ENCODE assay signal across 8 cellular contexts in the genomic region with DNA sequence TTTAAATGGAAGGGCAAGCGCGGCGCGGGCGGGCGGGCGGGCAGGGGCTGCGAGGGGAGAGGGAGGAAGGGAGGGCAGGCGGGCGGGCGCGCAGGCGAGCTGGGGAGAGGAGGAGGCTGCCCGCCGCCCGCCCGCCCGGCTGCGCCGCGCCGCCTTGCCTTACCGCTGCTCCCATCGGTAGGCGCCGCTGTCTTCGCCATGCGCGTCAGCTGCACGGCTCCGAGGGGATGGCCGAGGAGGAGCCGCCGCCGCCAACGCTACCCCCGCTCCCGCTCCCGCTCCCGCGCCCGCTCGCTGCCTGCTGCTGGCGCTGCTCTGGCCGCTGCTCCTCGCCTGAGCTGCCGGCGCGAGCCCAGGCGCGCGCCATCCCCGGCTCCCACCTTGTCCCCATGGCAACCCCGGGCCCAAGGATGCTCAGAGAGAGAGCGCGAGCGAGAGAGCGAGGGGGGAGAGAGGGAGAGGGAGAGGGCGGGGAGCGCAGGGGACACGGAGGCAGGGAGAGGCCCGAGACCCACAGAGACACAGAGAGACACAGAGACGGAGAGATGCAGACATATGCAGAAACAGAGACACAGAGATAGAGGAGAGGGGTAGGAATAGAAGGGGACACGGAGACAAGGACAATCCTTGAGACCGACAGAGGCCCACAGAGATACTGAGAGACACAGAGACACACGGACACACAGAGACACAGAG. TPM values are rescaled to one million over a fixed set of nuclear protein-coding genes. Genes with fewer than 3 reads are reported as not detected.
DNase-seq lines count a peak whose midpoint lies in the region; ATAC-seq and TF ChIP-seq lines count a peak whose summit lies in the region.

No MANE protein-coding gene starts in this region.

- peaks cover 0 to 3% of the 10 kb centered on the region in 2 donors for H3K36me3 Mint-ChIP-seq in activated T-cell treated with anti-CD3 and anti-CD28 coated beads, Interleukin-2, amount 50 U/mL, for 72 hours (ENCODE audit: insufficient read depth in 2 of 2)
- H3K36me3 Mint-ChIP-seq in nephron (ENCODE audit: low read depth): no peaks in the 10 kb centered on the region
- no peaks in the 10 kb centered on the region for H3K36me3 Mint-ChIP-seq in stimulated activated memory B cell treated with anti-CD40 and anti-IgM and Interleukin-4, amounts not matched to agents 10 μg/mL and 1 μg/mL and 100 μg/mL, for 72 hours

- peak overlapping the region; percentile 63 for H3K4me3 ChIP-seq in OCI-LY7 (ENCODE audit: low read depth, low read length, poor library complexity, severe bottlenecking)
- no peak overlapping the region for H3K4me3 ChIP-seq in fibroblast of mammary gland (ENCODE audit: control insufficient read depth, low read depth, low read length)

- peak overlapping the region; percentile 82 for H3K4me2 ChIP-seq in OCI-LY7 (ENCODE audit: low read length)

- TF ChIP-seq CTCF in OCI-LY7 (conservative IDR thresholded peaks at IDR 0.05; ENCODE audit: low read length) (peak; percentile 48), fibroblast of mammary gland (conservative IDR thresholded peaks at IDR 0.05; ENCODE audit: control insufficient read depth, insufficient read depth, low read depth, low read length) (no peak), nephron (IDR thresholded peaks at IDR 0.05; ENCODE audit: unreplicated experiment in 3 of 3) (peak; percentile 42 to 60 (median 51))

- BruUV-seq in OCI-LY7 (replicated peaks; lab: Mats Ljungman, UMichigan): no TSS peak

- no peaks in the 10 kb centered on the region for H4K20me1 ChIP-seq in OCI-LY7 (ENCODE audit: insufficient read depth, low read length)

- POLR2A ChIA-PET in OCI-LY7 (lab: Charles Lee): interaction anchor here (0.6 to 1.4 kb wide), 2 partner anchors 25 to 41 kb away, joined by 3 read pairs; no protein-coding TSS in a partner anchor

- H3K9me3 Mint-ChIP-seq in activated T-cell treated with anti-CD3 and anti-CD28 coated beads, Interleukin-2, amount 50 U/mL, for 72 hours: no peaks in the 10 kb centered on the region
- no peaks in the 10 kb centered on the region for H3K9me3 Mint-ChIP-seq in nephron
- no peaks in the 10 kb centered on the region for H3K9me3 Mint-ChIP-seq in stimulated activated memory B cell treated with anti-CD40 and anti-IgM and Interleukin-4, amounts not matched to agents 10 μg/mL and 1 μg/mL and 100 μg/mL, for 72 hours

- CTCF ChIA-PET in OCI-LY7 (lab: Charles Lee; ENCODE audit: unreplicated experiment): interaction anchor here (0.5 to 1.1 kb wide), 4 partner anchors 8 to 67 kb away, joined by 3 to 7 read pairs (median 5); no protein-coding TSS in a partner anchor

- no peak overlapping the region for H3K27ac ChIP-seq in OCI-LY7 (ENCODE audit: low read depth, low read length, poor library complexity, severe bottlenecking)

- H3K9me2 ChIP-seq in OCI-LY7 (ENCODE audit: insufficient read depth, low read length): no peaks in the 10 kb centered on the region

- intact Hi-C loops in OCI-LY7 (cut with micrococcal nuclease; ENCODE audit: unreplicated experiment): no loop called here

- no peaks in the 10 kb centered on the region for H3K79me2 ChIP-seq in OCI-LY7 (ENCODE audit: insufficient read depth, low read depth, low read length)

- H3K4me3 Mint-ChIP-seq in activated T-cell treated with anti-CD3 and anti-CD28 coated beads, Interleukin-2, amount 50 U/mL, for 72 hours: no peak overlapping the region
- H3K4me3 Mint-ChIP-seq in nephron: no peak overlapping the region
- H3K4me3 Mint-ChIP-seq in stimulated activated memory B cell treated with anti-CD40 and anti-IgM and Interleukin-4, amounts not matched to agents 10 μg/mL and 1 μg/mL and 100 μg/mL, for 72 hours: no peak overlapping the region

- no peaks in the 10 kb centered on the region for H3K9me3 ChIP-seq in OCI-LY7 (ENCODE audit: low read length)

- H3K4me1 Mint-ChIP-seq in activated T-cell treated with anti-CD3 and anti-CD28 coated beads, Interleukin-2, amount 50 U/mL, for 72 hours (ENCODE audit: low read depth): peaks cover 15% of the 10 kb centered on the region
- peaks cover 8% of the 10 kb centered on the region for H3K4me1 Mint-ChIP-seq in nephron
- H3K4me1 Mint-ChIP-seq in stimulated activated memory B cell treated with anti-CD40 and anti-IgM and Interleukin-4, amounts not matched to agents 10 μg/mL and 1 μg/mL and 100 μg/mL, for 72 hours: peaks cover 21% of the 10 kb centered on the region

- H3K27me3 Mint-ChIP-seq in activated T-cell treated with anti-CD3 and anti-CD28 coated beads, Interleukin-2, amount 50 U/mL, for 72 hours (ENCODE audit: low read depth): peaks cover 27% of the 10 kb centered on the region
- peaks cover 44% of the 10 kb centered on the region for H3K27me3 Mint-ChIP-seq in nephron (ENCODE audit: low read depth)
- H3K27me3 Mint-ChIP-seq in stimulated activated memory B cell treated with anti-CD40 and anti-IgM and Interleukin-4, amounts not matched to agents 10 μg/mL and 1 μg/mL and 100 μg/mL, for 72 hours: peaks cover 19% of the 10 kb centered on the region

- H3K36me3 ChIP-seq in OCI-LY7 (ENCODE audit: insufficient read depth, low read length): no peaks in the 10 kb centered on the region

- peak; percentile 94 to 95 for ATAC-seq in activated T-cell treated with anti-CD3 and anti-CD28 coated beads, Interleukin-2, amount 50 U/mL, for 72 hours (replicated peaks in 1 of 2)
- ATAC-seq in stimulated activated memory B cell treated with anti-CD40 and anti-IgM and Interleukin-4, amounts not matched to agents 10 μg/mL and 1 μg/mL and 100 μg/mL, for 72 hours: peak; percentile 90
- no peak for ATAC-seq in HG02973 (IDR thresholded peaks at IDR 0.05; ENCODE audit: unreplicated experiment)

- H2AFZ ChIP-seq in OCI-LY7 (ENCODE audit: low read length): peak overlapping the region; percentile 45; the same call in 1 of the 2 replicates

- H3K27ac Mint-ChIP-seq in activated T-cell treated with anti-CD3 and anti-CD28 coated beads, Interleukin-2, amount 50 U/mL, for 72 hours: no peak overlapping the region
- H3K27ac Mint-ChIP-seq in nephron: no peak overlapping the region
- H3K27ac Mint-ChIP-seq in stimulated activated memory B cell treated with anti-CD40 and anti-IgM and Interleukin-4, amounts not matched to agents 10 μg/mL and 1 μg/mL and 100 μg/mL, for 72 hours: no peak overlapping the region

- DNase-seq in DMS53 treated with DMSO at 0.1 percent for 48 hours (lab: John Stamatoyannopoulos, UW; ENCODE audit: unreplicated experiment) (peak; percentile 85), HuH-7 (ENCODE audit: low spot score) (peak; percentile 74), OCI-LY7 (ENCODE audit: low spot score) (peak; percentile 81), fibroblast of mammary gland (ENCODE audit: low read depth) (peak; percentile 66)
- peak; percentile 84 to 87 for DNase-seq in activated T-cell treated with anti-CD3 and anti-CD28 coated beads, Interleukin-2, amount 50 U/mL, for 72 hours

- H3K4me1 ChIP-seq in OCI-LY7 (ENCODE audit: insufficient read depth, low read length, poor library complexity, severe bottlenecking): peaks cover 30% of the 10 kb centered on the region

RNA-seq across cellular contexts. Expression of gene DEDD2, which starts 40.3 kb away (rescaled TPM):
- total RNA-seq in OCI-LY7 (2014; rRNA removed; shearing (Covaris generic)): 29.6 and 41.9 TPM in 2 replicates
- total RNA-seq in OCI-LY7 (2022): 15.5 and 18.6 TPM in 2 replicates
- 10 to 100 TPM; 28.8 to 31.6 TPM for total RNA-seq in activated T-cell treated with anti-CD3 and anti-CD28 coated beads, Interleukin-2, amount 50 U/mL, for 72 hours

RNA-seq across cellular contexts. Expression of gene ZNF526, which starts 43.0 kb away (rescaled TPM):
- total RNA-seq in OCI-LY7 (2014; rRNA removed; shearing (Covaris generic)): 8.4 and 9.0 TPM in 2 replicates
- total RNA-seq in OCI-LY7 (2022): 12.7 and 14.8 TPM in 2 replicates
- 10 to 100 TPM; 11.4 to 11.9 TPM for total RNA-seq in activated T-cell treated with anti-CD3 and anti-CD28 coated beads, Interleukin-2, amount 50 U/mL, for 72 hours

RNA-seq across cellular contexts. Expression of gene POU2F2, which starts 44.9 kb away (rescaled TPM):
- total RNA-seq in OCI-LY7 (2014; rRNA removed; shearing (Covaris generic)): 28.6 and 33.5 TPM in 2 replicates
- 59.5 and 66.5 TPM in 2 replicates for total RNA-seq in OCI-LY7 (2022)
- total RNA-seq in activated T-cell treated with anti-CD3 and anti-CD28 coated beads, Interleukin-2, amount 50 U/mL, for 72 hours: 10 to 100 TPM; 45.0 to 56.0 TPM
